23 cellular contexts compared by ENCODE assay signal in the genomic region with DNA sequence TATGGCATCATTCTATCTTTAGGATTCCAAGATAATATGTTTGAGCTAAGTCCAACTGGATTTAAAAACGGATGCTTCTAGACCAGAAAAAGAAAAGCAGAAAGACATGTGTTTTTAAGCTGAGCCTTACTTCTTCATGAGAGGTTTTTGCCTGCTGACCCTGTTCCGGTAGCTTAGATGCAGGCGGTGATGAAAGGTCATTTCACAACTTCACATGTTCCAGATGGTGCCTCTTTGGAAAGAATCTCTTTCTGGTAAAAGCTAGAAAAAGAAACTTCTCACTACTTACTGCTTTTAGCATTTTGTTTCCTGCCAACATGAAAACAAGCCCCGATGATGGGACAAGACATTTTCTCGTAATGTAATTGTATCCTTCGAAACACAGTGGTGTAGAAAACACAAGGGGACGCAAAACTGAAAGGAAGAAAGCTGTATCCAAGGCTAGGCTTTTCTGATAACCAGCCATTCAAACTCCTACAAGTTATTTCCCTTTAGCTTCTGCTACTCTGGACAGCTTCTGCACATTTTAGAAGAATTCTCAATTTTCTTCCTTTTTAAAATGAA.
A peak's percentile ranks its signal among the peaks of the same experiment; 100 is the strongest.
DNase-seq lines count a peak whose midpoint lies in the region; ATAC-seq and TF ChIP-seq lines count a peak whose summit lies in the region.
"Had no signal": no experiment of that assay in that cellular context is flagged by ENCODE, and none has a peak within 500 bp of the region (broad histone marks: within the 10 kb centered on the region; RNA-seq: fewer than 3 reads in every experiment).

No MANE protein-coding gene starts in this region.

- H3K4me1 ChIP-seq in left ventricle myocardium inferior (peaks cover 13% of the 10 kb centered on the region), tibial artery (no peaks in the 10 kb centered on the region)
- H3K4me1 ChIP-seq: prostate gland, thyroid gland had no signal

- peak; percentile 86 for ATAC-seq in Right ventricle myocardium superior (ENCODE audit: poor library complexity)
- ATAC-seq in GM21619 (IDR thresholded peaks at IDR 0.05; ENCODE audit: unreplicated experiment), result no peak
- ATAC-seq: CD8-positive, alpha-beta T cell; stimulated activated naive CD8-positive, alpha-beta T cell treated with anti-CD3 and anti-CD28 coated beads, Interleukin-15, Interleukin-2, amounts not matched to agents 100 U/mL and 50 U/mL, for 24 hours had no signal

- no peak for DNase-seq in Right ventricle myocardium superior
- no peak for DNase-seq in left ventricle myocardium inferior
- DNase-seq in fibroblast of pulmonary artery (ENCODE audit: low read depth), result peak; percentile 55
- DNase-seq in iris pigment epithelial cell (ENCODE audit: low read depth), result peak; percentile 28
- DNase-seq in superior temporal gyrus (ENCODE audit: extremely low spot score), result peak; percentile 24
- no peak for DNase-seq in tibial artery
- no peak for DNase-seq in activated naive CD4-positive, alpha-beta T cell treated with anti-CD3 and anti-CD28 coated beads, Interleukin-2, amount 50 U/mL, for 16 hours
- DNase-seq: 8988T; activated CD4-positive, alpha-beta T cell treated with anti-CD3 and anti-CD28 coated beads, Interleukin-2, amount 50 U/mL, for 48 hours; activated CD4-positive, CD25-positive, alpha-beta regulatory T cell; CD8-positive, alpha-beta T cell; DMS 273 treated with DMSO at 0.1 percent for 48 hours; esophagus squamous epithelium; head of caudate nucleus; NCI-H2029 treated with DMSO at 0.1 percent for 48 hours; NCI-H226; stimulated activated naive CD8-positive, alpha-beta T cell treated with anti-CD3 and anti-CD28 coated beads, Interleukin-15, Interleukin-2, amounts not matched to agents 100 U/mL and 50 U/mL, for 24 hours; T-helper 1 cell; thyroid gland had no signal

- H3K9me3 ChIP-seq in left ventricle myocardium inferior (replicated peaks) (peaks cover 5% of the 10 kb centered on the region), tibial artery (no peaks in the 10 kb centered on the region)
- H3K9me3 ChIP-seq: esophagus squamous epithelium, neutrophil, prostate gland, thyroid gland had no signal

- no peaks in the 10 kb centered on the region for H3K36me3 ChIP-seq in left ventricle myocardium inferior
- no peaks in the 10 kb centered on the region for H3K36me3 ChIP-seq in tibial artery
- H3K36me3 ChIP-seq: cardiac muscle cell, esophagus squamous epithelium, neutrophil, prostate gland, thyroid gland had no signal

- H3K27ac ChIP-seq in left ventricle myocardium inferior (replicated peaks) (no peak overlapping the region), tibial artery (no peak overlapping the region)
- H3K27ac ChIP-seq: cardiac muscle cell, esophagus squamous epithelium, neutrophil, prostate gland, thyroid gland had no signal

- H3K27me3 ChIP-seq in left ventricle myocardium inferior (ENCODE audit: low read depth) (no peaks in the 10 kb centered on the region), tibial artery (no peaks in the 10 kb centered on the region)
- H3K27me3 ChIP-seq: cardiac muscle cell, esophagus squamous epithelium, neutrophil, thyroid gland had no signal

- no peak overlapping the region for H3K4me3 ChIP-seq in left ventricle myocardium inferior
- H3K4me3 ChIP-seq in fibroblast of pulmonary artery (replicated peaks; ENCODE audit: low read depth, low read length), result no peak overlapping the region
- no peak overlapping the region for H3K4me3 ChIP-seq in tibial artery
- H3K4me3 ChIP-seq: cardiac muscle cell, esophagus squamous epithelium, prostate gland, thyroid gland had no signal

- intact Hi-C loops in Right ventricle myocardium superior (cut with DNase I) (no loop called here), left ventricle myocardium inferior (cut with micrococcal nuclease) (no loop called here), tibial artery (cut with DNase I; ENCODE audit: low total_unique reads) (no loop called here)

- TF ChIP-seq CTCF in left ventricle myocardium inferior (IDR thresholded peaks at IDR 0.05; ENCODE audit: borderline replicate concordance), result no peak
- no peak for TF ChIP-seq CTCF in fibroblast of pulmonary artery (IDR thresholded peaks at IDR 0.05; ENCODE audit: low read length, missing control alignments)
- TF ChIP-seq CTCF in tibial artery (IDR thresholded peaks at IDR 0.05), result no peak

Comparison
In these comparisons a context has a peak if more than half of its experiments do, and no peak if none do; other contexts are left out.
1. DNase-seq: peak in fibroblast of pulmonary artery (single experiment), iris pigment epithelial cell (single experiment) and superior temporal gyrus (single experiment); none in Right ventricle myocardium superior (single experiment), left ventricle myocardium inferior (single experiment), tibial artery (0 of 2) and activated naive CD4-positive, alpha-beta T cell treated with anti-CD3 and anti-CD28 coated beads, Interleukin-2, amount 50 U/mL, for 16 hours (single experiment).